In genomic region chr20:47790032-47790965, GRCh38 we compare ENCODE assay signal across 1 cellular context.
TF ChIP-seq lines count a peak whose summit lies in the region.

No MANE protein-coding gene starts in this region.

TF ChIP-seq in SK-N-SH, 30 proteins besides CTCF, POLR2A, EP300 and RAD21 (continued from another document):
- no peak for TF ChIP-seq REST (IDR thresholded peaks at IDR 0.05; ENCODE audit: low read depth, low read length)
- no peak for TF ChIP-seq ELF1 (IDR thresholded peaks at IDR 0.05)
- peak; percentile 98 for TF ChIP-seq RCOR1 (IDR thresholded peaks at IDR 0.05; ENCODE audit: low read length)
- peak; percentile 80 for TF ChIP-seq CHD2 (IDR thresholded peaks at IDR 0.05; ENCODE audit: low read length, partially characterized antibody)
- TF ChIP-seq TEAD4 (IDR thresholded peaks at IDR 0.05; ENCODE audit: borderline replicate concordance, insufficient read depth), result peak; percentile 48; the same call in 1 of the 2 replicates
- TF ChIP-seq FOSL2 (IDR thresholded peaks at IDR 0.05; ENCODE audit: borderline replicate concordance, low read depth), result no peak
- TF ChIP-seq SIN3A (IDR thresholded peaks at IDR 0.05; ENCODE audit: borderline replicate concordance, low read depth, low read length), result no peak
- TF ChIP-seq JUND (IDR thresholded peaks at IDR 0.05), result no peak
- TF ChIP-seq PBX3 (IDR thresholded peaks at IDR 0.05), result peak; percentile 66
TF ChIP-seq in SK-N-SH: peak in this region for 7.
